12 cellular contexts compared by ENCODE assay signal in genomic region chr21:45954271-45954670, GRCh38. TPM values are rescaled to one million over a fixed set of nuclear protein-coding genes. Genes with fewer than 3 reads are reported as not detected.
DNase-seq lines count a peak whose midpoint lies in the region; ATAC-seq and TF ChIP-seq lines count a peak whose summit lies in the region.
"Had no signal": no experiment of that assay in that cellular context is flagged by ENCODE, and none has a peak within 500 bp of the region (broad histone marks: within the 10 kb centered on the region; RNA-seq: fewer than 3 reads in every experiment).

No MANE protein-coding gene starts in this region.

- H3K27me3 Mint-ChIP-seq in activated CD8-positive, alpha-beta T cell treated with anti-CD3 and anti-CD28 coated beads, Interleukin-2, amount 10 ng/mL, durations not matched to agents 7 days and 5 days (ENCODE audit: low read depth), result peaks cover 10% of the 10 kb centered on the region

- H3K4me2 ChIP-seq in fibroblast of lung (ENCODE audit: extremely low read depth, insufficient read depth, low read length), result no peak overlapping the region

- peak overlapping the region; percentile 13 for H3K27ac ChIP-seq in fibroblast of lung (ENCODE audit: insufficient read depth, low read length)
- H3K27ac ChIP-seq in muscle layer of colon (ENCODE audit: low read depth, low read length), result peak overlapping the region; percentile 81
- H3K27ac ChIP-seq in vagina, result peak overlapping the region; percentile 71

- H3K27me3 ChIP-seq in fibroblast of lung (ENCODE audit: control insufficient read depth, insufficient read depth, low read length) (peaks cover 5% of the 10 kb centered on the region), muscle layer of colon (ENCODE audit: control insufficient read depth in 1 of 2, insufficient read depth in 2 of 2, low read length in 2 of 2) (no peaks in the 10 kb centered on the region), vagina (no peaks in the 10 kb centered on the region)

- intact Hi-C loops in vagina (cut with DNase I), result no loop called here

- peaks cover 2% of the 10 kb centered on the region for H3K4me1 Mint-ChIP-seq in activated CD8-positive, alpha-beta T cell treated with anti-CD3 and anti-CD28 coated beads, Interleukin-2, amount 10 ng/mL, durations not matched to agents 7 days and 5 days (ENCODE audit: low read depth)

- no peak overlapping the region for H3K27ac Mint-ChIP-seq in activated CD8-positive, alpha-beta T cell treated with anti-CD3 and anti-CD28 coated beads, Interleukin-2, amount 10 ng/mL, durations not matched to agents 7 days and 5 days

- H3K79me2 ChIP-seq in fibroblast of lung (ENCODE audit: control insufficient read depth, insufficient read depth, low read length), result no peaks in the 10 kb centered on the region

- no peaks in the 10 kb centered on the region for H3K36me3 ChIP-seq in fibroblast of lung (ENCODE audit: control insufficient read depth, insufficient read depth, low read length)
- H3K36me3 ChIP-seq in muscle layer of colon (ENCODE audit: insufficient read depth, low read length), result no peaks in the 10 kb centered on the region
- no peaks in the 10 kb centered on the region for H3K36me3 ChIP-seq in vagina

- H3K4me3 ChIP-seq in fibroblast of lung (replicated peaks in 1 of 4; ENCODE audit: control extremely low read depth in 1 of 4, insufficient read depth in 1 of 4, low read depth in 3 of 4, low read length in 4 of 4) (no peak overlapping the region), muscle layer of colon (ENCODE audit: low read depth in 1 of 2, low read length in 2 of 2) (no peak overlapping the region), vagina (no peak overlapping the region)

- no peak overlapping the region for H3K4me3 Mint-ChIP-seq in activated CD8-positive, alpha-beta T cell treated with anti-CD3 and anti-CD28 coated beads, Interleukin-2, amount 10 ng/mL, durations not matched to agents 7 days and 5 days

- peak; percentile 66 for DNase-seq in LHCN-M2 (ENCODE audit: low read depth)
- peak in 1 of 2 donors; percentile 54 for DNase-seq in fibroblast of lung (ENCODE audit: low read depth in 2 of 2)
- no peak for DNase-seq in vagina (ENCODE audit: extremely low spot score in 2 of 2)
- DNase-seq in activated CD8-positive, alpha-beta T cell treated with anti-CD3 and anti-CD28 coated beads, Interleukin-2, amount 10 ng/mL, durations not matched to agents 7 days and 5 days, result no peak
- DNase-seq in NCI-H128 (lab: John Stamatoyannopoulos, UW; ENCODE audit: unreplicated experiment), result no peak
- DNase-seq: activated CD4-positive, alpha-beta T cell treated with anti-CD3 and anti-CD28 coated beads for 1 hour; activated gamma-delta T cell; dermis blood vessel endothelial cell; NCI-H446; SIG-M5 had no signal

- H2AFZ ChIP-seq in fibroblast of lung (ENCODE audit: low read length), result peak overlapping the region; percentile 86

- H3K9me3 Mint-ChIP-seq in activated CD8-positive, alpha-beta T cell treated with anti-CD3 and anti-CD28 coated beads, Interleukin-2, amount 10 ng/mL, durations not matched to agents 7 days and 5 days (ENCODE audit: insufficient read depth), result no peaks in the 10 kb centered on the region

- H3K9me3 ChIP-seq in fibroblast of lung (ENCODE audit: control insufficient read depth, insufficient read depth, low read depth, low read length) (no peaks in the 10 kb centered on the region), muscle layer of colon (ENCODE audit: low read length) (no peaks in the 10 kb centered on the region), vagina (no peaks in the 10 kb centered on the region)

- no peaks in the 10 kb centered on the region for H4K20me1 ChIP-seq in fibroblast of lung (ENCODE audit: control insufficient read depth, extremely low read depth, insufficient read depth, low read length)

- ATAC-seq in activated CD8-positive, alpha-beta T cell treated with anti-CD3 and anti-CD28 coated beads, Interleukin-2, amount 10 ng/mL, durations not matched to agents 7 days and 5 days, result no peak
- ATAC-seq in GM21360 (IDR thresholded peaks at IDR 0.05; ENCODE audit: unreplicated experiment), result no peak

- no peaks in the 10 kb centered on the region for H3K36me3 Mint-ChIP-seq in activated CD8-positive, alpha-beta T cell treated with anti-CD3 and anti-CD28 coated beads, Interleukin-2, amount 10 ng/mL, durations not matched to agents 7 days and 5 days (ENCODE audit: low read depth)

- H3K4me1 ChIP-seq in fibroblast of lung (ENCODE audit: control insufficient read depth, extremely low read depth, insufficient read depth, low read length) (peaks cover 16% of the 10 kb centered on the region), muscle layer of colon (ENCODE audit: insufficient read depth, low read length) (peaks cover 40% of the 10 kb centered on the region), vagina (peaks cover 64% of the 10 kb centered on the region)

- POLR2A ChIA-PET in activated CD8-positive, alpha-beta T cell treated with anti-CD3 and anti-CD28 coated beads, Interleukin-2, amount 10 ng/mL, durations not matched to agents 7 days and 5 days (lab: Charles Lee), result no interaction called here

- TF ChIP-seq CTCF in fibroblast of lung (conservative IDR thresholded peaks at IDR 0.05 in 1 of 2, IDR thresholded peaks at IDR 0.05 in 1 of 2; ENCODE audit: low read depth in 1 of 2, low read length in 2 of 2) (peak; percentile 48 to 61), vagina (IDR thresholded peaks at IDR 0.05) (no peak)

- CTCF ChIA-PET in activated CD8-positive, alpha-beta T cell treated with anti-CD3 and anti-CD28 coated beads, Interleukin-2, amount 10 ng/mL, durations not matched to agents 7 days and 5 days (lab: Charles Lee), result interaction anchor here (0.8 to 0.9 kb wide), 2 partner anchors 16 to 32 kb away, joined by 3 read pairs; no protein-coding TSS in a partner anchor

- TF ChIP-seq POLR2A in vagina (IDR thresholded peaks at IDR 0.05), result no peak

- H3K9ac ChIP-seq in fibroblast of lung (ENCODE audit: insufficient read depth, low read length), result no peak overlapping the region
- peak overlapping the region; percentile 58 for H3K9ac ChIP-seq in muscle layer of colon (ENCODE audit: low read length)

RNA-seq across cellular contexts. Expression of gene COL6A1, which starts 27.3 kb away (rescaled TPM):
- total RNA-seq in LHCN-M2 (2014; rRNA removed) (252 and 303 TPM in 2 replicates), fibroblast of lung (623 and 645 TPM in 2 replicates), vagina (520 TPM)
- 123 TPM for polyA plus RNA-seq in LHCN-M2 (2012)
- polyA plus RNA-seq in fibroblast of lung, result 621 and 1,137 TPM in 2 replicates
- polyA plus RNA-seq in fibroblast of lung (2012), result 1,146 and 2,228 TPM in 2 replicates
- 1,147 and 1,843 TPM in 2 replicates for polyA minus RNA-seq in fibroblast of lung (ENCODE audit: low replicate concordance)
- total RNA-seq in activated CD8-positive, alpha-beta T cell treated with anti-CD3 and anti-CD28 coated beads, Interleukin-2, amount 10 ng/mL, durations not matched to agents 7 days and 5 days, result under 1 TPM; 0.26 to 0.42 TPM

Comparison
In these comparisons a context has a peak if more than half of its experiments do, and no peak if none do; other contexts are left out.
1. H3K27ac ChIP-seq: peak in every context shown above with its lines; median percentile 81 in muscle layer of colon; 71 in vagina; 13 in fibroblast of lung.
2. CTCF ChIP-seq: peak in fibroblast of lung (2 of 2); none in vagina (0 of 3).
3. RNA of gene COL6A1, which starts 27.3 kb away (total RNA-seq): 623 to 645 TPM in fibroblast of lung, 520 TPM in vagina (single experiment) and 252 to 303 TPM in LHCN-M2; 0.26 to 0.42 TPM in activated CD8-positive, alpha-beta T cell treated with anti-CD3 and anti-CD28 coated beads, Interleukin-2, amount 10 ng/mL, durations not matched to agents 7 days and 5 days; every median in the first group is over 100 times any median in the second.